Comparison of ENCODE assay signal across 15 cellular contexts in the genomic region with DNA sequence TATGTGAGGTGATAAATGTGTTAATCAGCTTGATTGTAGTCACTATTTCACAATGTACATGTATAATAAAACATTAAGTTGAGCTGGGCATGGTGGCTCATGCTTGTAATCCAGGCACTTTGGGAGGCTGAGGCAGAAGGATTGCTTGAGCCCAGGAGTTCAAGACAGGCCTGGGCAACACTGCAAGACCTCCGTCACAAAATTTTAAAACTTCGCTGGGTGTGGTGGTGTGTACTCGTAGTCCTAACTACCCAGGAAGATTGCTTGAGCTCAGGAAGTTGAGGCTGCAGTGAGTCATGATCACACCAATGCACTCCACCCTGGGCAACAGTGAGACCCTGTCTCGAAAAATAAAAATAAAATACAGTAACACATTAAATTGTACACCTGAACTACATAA. TPM values are rescaled to one million over a fixed set of nuclear protein-coding genes. Genes with fewer than 3 reads are reported as not detected.
DNase-seq lines count a peak whose midpoint lies in the region; ATAC-seq and TF ChIP-seq lines count a peak whose summit lies in the region.
"Had no signal": no experiment of that assay in that cellular context is flagged by ENCODE, and none has a peak within 500 bp of the region (broad histone marks: within the 10 kb centered on the region; RNA-seq: fewer than 3 reads in every experiment).

No MANE protein-coding gene starts in this region.

- H3K27ac Mint-ChIP-seq in osteocyte (ENCODE audit: unreplicated experiment) = peak overlapping the region; percentile 10

- no peak for TF ChIP-seq POLR2A in erythroblast (IDR thresholded peaks at IDR 0.05; ENCODE audit: low read length)

- peaks cover 32% of the 10 kb centered on the region for H3K36me3 Mint-ChIP-seq in osteocyte (ENCODE audit: unreplicated experiment)

- H3K27me3 ChIP-seq in SJSA1 (replicated peaks) = no peaks in the 10 kb centered on the region
- H3K27me3 ChIP-seq: thyroid gland had no signal

- no peaks in the 10 kb centered on the region for H3K27me3 Mint-ChIP-seq in osteocyte (ENCODE audit: unreplicated experiment)

- intact Hi-C loops in sciatic nerve (cut with DNase I) = no loop called here

- H3K4me3 ChIP-seq in SJSA1 = no peak overlapping the region
- H3K4me3 ChIP-seq in choroid plexus epithelial cell (ENCODE audit: low read depth, low read length) = no peak overlapping the region
- H3K4me3 ChIP-seq: thyroid gland had no signal

- DNase-seq in activated T-cell treated with anti-CD3 and anti-CD28 coated beads, Interleukin-2, amount 50 U/mL, for 1 hour = peak; percentile 32
- no peak for DNase-seq in activated T-cell treated with anti-CD3 and anti-CD28 coated beads, Interleukin-2, amount 50 U/mL, for 48 hours
- DNase-seq in SJSA1 (ENCODE audit: low read depth in 1 of 2, low spot score in 2 of 2) (peak in 1 of 2 experiments; percentile 70), choroid plexus epithelial cell (ENCODE audit: low read depth) (peak; percentile 76), osteocyte (ENCODE audit: extremely low spot score, unreplicated experiment) (no peak), erythroblast (lab: John Stamatoyannopoulos, UW) (no peak), sciatic nerve (ENCODE audit: low spot score) (no peak), NCI-H1105 (lab: John Stamatoyannopoulos, UW) (no peak)
- DNase-seq: KBM-7; occipital lobe; stimulated activated CD4-positive, alpha-beta T cell treated with anti-CD3 and anti-CD28 coated beads, Interleukin-4, amount 100 ng/mL, for 1 hour had no signal

- no peaks in the 10 kb centered on the region for H3K9me3 Mint-ChIP-seq in osteocyte (ENCODE audit: unreplicated experiment)

- ATAC-seq in sciatic nerve = no peak

- peak overlapping the region; percentile 93 for H3K27ac ChIP-seq in SJSA1
- H3K27ac ChIP-seq: thyroid gland had no signal

- no peaks in the 10 kb centered on the region; the same call in 1 of the 2 replicates for H3K9me3 ChIP-seq in SJSA1 (replicated peaks)
- H3K9me3 ChIP-seq: thyroid gland had no signal

- H3K36me3 ChIP-seq in SJSA1 = peaks cover 72% of the 10 kb centered on the region

- H3K4me1 ChIP-seq in SJSA1 (replicated peaks) = peaks cover 36% of the 10 kb centered on the region
- H3K4me1 ChIP-seq: thyroid gland had no signal

- no peak for TF ChIP-seq CTCF in choroid plexus epithelial cell (conservative IDR thresholded peaks at IDR 0.05; ENCODE audit: low read depth, low read length)
- TF ChIP-seq CTCF in osteocyte (IDR thresholded peaks at IDR 0.05) = no peak

- H3K4me1 Mint-ChIP-seq in osteocyte (ENCODE audit: unreplicated experiment) = no peaks in the 10 kb centered on the region

- no peak overlapping the region for H3K4me3 Mint-ChIP-seq in osteocyte (ENCODE audit: unreplicated experiment)

RNA-seq across cellular contexts. Expression of a gene that starts 20.1 kb away (rescaled TPM):
- total RNA-seq in SJSA1 (2014; rRNA removed; shearing (Covaris generic)) = 47.1 and 56.2 TPM in 2 replicates
- total RNA-seq in osteocyte (7.4 and 8.2 TPM in 2 replicates), sciatic nerve (12.7 TPM)

RNA-seq across cellular contexts. Expression of a gene that starts 20.2 kb away (rescaled TPM):
- total RNA-seq in SJSA1 (2014; rRNA removed; shearing (Covaris generic)) = 4.7 and 16.8 TPM in 2 replicates
- total RNA-seq in osteocyte (3.5 and 6.4 TPM in 2 replicates), sciatic nerve (12.3 TPM)

RNA-seq across cellular contexts. Expression of a gene that starts 21.8 kb away (rescaled TPM):
- total RNA-seq in SJSA1 (2014; rRNA removed; shearing (Covaris generic)) = 50.8 and 60.2 TPM in 2 replicates
- 25.7 and 26.8 TPM in 2 replicates for total RNA-seq in osteocyte
- 21.1 TPM for total RNA-seq in sciatic nerve

RNA-seq across cellular contexts. Expression of a gene that starts 43.1 kb away (rescaled TPM):
- not detected in 2 replicates for total RNA-seq in SJSA1 (2014; rRNA removed; shearing (Covaris generic))
- total RNA-seq in osteocyte (not detected in 2 replicates), sciatic nerve (not detected)
- total RNA-seq: epithelial cell of proximal tubule, G401, NCI-H460, occipital lobe, thyroid gland had no signal

Comparison
In these comparisons a context has a peak if more than half of its experiments do, and no peak if none do; other contexts are left out.
1. DNase-seq: peak in activated T-cell treated with anti-CD3 and anti-CD28 coated beads, Interleukin-2, amount 50 U/mL, for 1 hour (single experiment) and choroid plexus epithelial cell (single experiment); none in activated T-cell treated with anti-CD3 and anti-CD28 coated beads, Interleukin-2, amount 50 U/mL, for 48 hours (0 of 2), osteocyte (single experiment), erythroblast (0 of 2), sciatic nerve (single experiment) and NCI-H1105 (single experiment).